14 cellular contexts compared by ENCODE assay signal in genomic region chr1:169288011-169288414, GRCh38.
DNase-seq lines count a peak whose midpoint lies in the region; ATAC-seq and TF ChIP-seq lines count a peak whose summit lies in the region.
"Had no signal": no experiment of that assay in that cellular context is flagged by ENCODE, and none has a peak within 500 bp of the region (broad histone marks: within the 10 kb centered on the region; RNA-seq: fewer than 3 reads in every experiment).

No MANE protein-coding gene starts in this region.

- H4K20me1 ChIP-seq in smooth muscle cell (ENCODE audit: low read depth): no peaks in the 10 kb centered on the region

- no peaks in the 10 kb centered on the region for H3K27me3 ChIP-seq in SJCRH30
- no peaks in the 10 kb centered on the region for H3K27me3 ChIP-seq in smooth muscle cell (ENCODE audit: low read depth)
- H3K27me3 ChIP-seq in right cardiac atrium (ENCODE audit: control insufficient read depth, insufficient read depth): no peaks in the 10 kb centered on the region

- H3K79me2 ChIP-seq in smooth muscle cell (ENCODE audit: low read depth): no peaks in the 10 kb centered on the region
- H3K79me2 ChIP-seq: parathyroid adenoma had no signal

- H3K4me3 ChIP-seq in SJCRH30 (no peak overlapping the region), fibroblast of villous mesenchyme (ENCODE audit: low read depth, low read length) (no peak overlapping the region), smooth muscle cell (no peak overlapping the region), right cardiac atrium (ENCODE audit: low read length) (no peak overlapping the region)

- intact Hi-C loops in right cardiac atrium (cut with DNase I): no loop called here

- no peak for TF ChIP-seq CTCF in fibroblast of villous mesenchyme (IDR thresholded peaks at IDR 0.05; ENCODE audit: insufficient read depth, low read depth, low read length)
- TF ChIP-seq CTCF in smooth muscle cell (IDR thresholded peaks at IDR 0.05; ENCODE audit: borderline replicate concordance, insufficient read depth, poor library complexity, severe bottlenecking): no peak

- H3K9me3 ChIP-seq in SJCRH30 (replicated peaks) (no peaks in the 10 kb centered on the region), smooth muscle cell (replicated peaks; ENCODE audit: low read depth) (no peaks in the 10 kb centered on the region), right cardiac atrium (ENCODE audit: control insufficient read depth, low read length) (no peaks in the 10 kb centered on the region)

- ATAC-seq in right cardiac atrium: no peak
- ATAC-seq in GM21360 (IDR thresholded peaks at IDR 0.05; ENCODE audit: unreplicated experiment): no peak
- ATAC-seq: activated CD4-positive, alpha-beta T cell treated with anti-CD3 and anti-CD28 coated beads for 36 hours; left ventricle myocardium superior; stimulated activated naive CD8-positive, alpha-beta T cell treated with anti-CD3 and anti-CD28 coated beads, Interleukin-15, Interleukin-2, amounts not matched to agents 100 U/mL and 50 U/mL, for 24 hours had no signal

- H3K27ac ChIP-seq in SJCRH30 (peak overlapping the region; percentile 49), smooth muscle cell (ENCODE audit: low read depth) (peak overlapping the region; percentile 12), right cardiac atrium (ENCODE audit: low read length) (no peak overlapping the region)
- H3K27ac ChIP-seq: parathyroid adenoma had no signal

- no peak overlapping the region for H2AFZ ChIP-seq in smooth muscle cell (ENCODE audit: low read depth)
- H2AFZ ChIP-seq: parathyroid adenoma had no signal

- no peak overlapping the region for H3K9ac ChIP-seq in smooth muscle cell (ENCODE audit: low read depth)
- H3K9ac ChIP-seq: parathyroid adenoma had no signal

- peaks cover 17% of the 10 kb centered on the region for H3K4me1 ChIP-seq in SJCRH30
- peaks cover 9% of the 10 kb centered on the region for H3K4me1 ChIP-seq in smooth muscle cell (ENCODE audit: low read depth)
- no peaks in the 10 kb centered on the region for H3K4me1 ChIP-seq in right cardiac atrium (ENCODE audit: control insufficient read depth, insufficient read depth, low read length)
- H3K4me1 ChIP-seq: parathyroid adenoma had no signal

- H3K36me3 ChIP-seq in SJCRH30: no peaks in the 10 kb centered on the region
- H3K36me3 ChIP-seq in smooth muscle cell (ENCODE audit: low read depth): peaks cover 18% of the 10 kb centered on the region

- DNase-seq in HCEC 1CT (peak; percentile 69), SJCRH30 (peak; percentile 7 to 24), fibroblast of villous mesenchyme (ENCODE audit: low read depth) (peak; percentile 28), smooth muscle cell (lab: John Stamatoyannopoulos, UW; ENCODE audit: unreplicated experiment) (no peak), right cardiac atrium (no peak), 8988T (no peak)
- DNase-seq: activated CD4-positive, alpha-beta T cell treated with anti-CD3 and anti-CD28 coated beads for 36 hours; left ventricle myocardium superior; MV-4-11; NCI-H446 treated with DMSO at 0.1 percent for 48 hours; SHP77; stimulated activated naive CD8-positive, alpha-beta T cell treated with anti-CD3 and anti-CD28 coated beads, Interleukin-15, Interleukin-2, amounts not matched to agents 100 U/mL and 50 U/mL, for 24 hours had no signal

- WGBS in smooth muscle cell (ENCODE audit: low lambda C conversion rate): 34% methylated on average over 1 of the region's 1 CpG
- 94% methylated on average over 1 of the region's 1 CpG for WGBS in right cardiac atrium

- H3F3A ChIP-seq in smooth muscle cell (ENCODE audit: low read depth): no peaks in the 10 kb centered on the region

- H3K4me2 ChIP-seq in smooth muscle cell: no peak overlapping the region

Comparison
In these comparisons a context has a peak if more than half of its experiments do, and no peak if none do; other contexts are left out.
1. DNase-seq: peak in HCEC 1CT (single experiment), SJCRH30 (2 of 2) and fibroblast of villous mesenchyme (single experiment); none in smooth muscle cell (single experiment), right cardiac atrium (0 of 3) and 8988T (single experiment).